12 cellular contexts compared by ENCODE assay signal in the genomic region with DNA sequence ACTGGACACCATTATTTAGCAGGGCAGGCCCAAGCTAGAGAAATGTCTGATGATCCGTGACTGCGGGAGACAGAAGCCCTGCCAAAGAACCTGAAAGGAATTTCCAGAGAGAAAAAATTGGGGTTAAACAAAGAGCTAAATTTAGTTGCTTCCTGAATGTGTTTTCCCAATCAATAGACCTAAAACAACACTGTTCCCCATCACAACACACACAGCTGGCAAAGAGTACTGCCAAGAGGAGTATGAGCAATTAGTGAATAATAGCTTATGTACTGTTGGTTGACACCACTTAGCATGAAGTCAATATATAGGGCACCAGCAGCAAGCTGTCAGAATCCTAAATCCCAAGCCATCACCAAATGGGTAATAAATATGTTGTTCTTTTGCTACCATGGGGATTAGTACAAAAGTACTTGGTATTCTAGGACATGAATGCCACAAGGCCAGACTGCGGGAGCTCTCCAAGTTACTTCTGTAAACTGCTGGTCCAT. TPM values are rescaled to one million over a fixed set of nuclear protein-coding genes. Genes with fewer than 3 reads are reported as not detected.
A peak's percentile ranks its signal among the peaks of the same experiment; 100 is the strongest.
DNase-seq lines count a peak whose midpoint lies in the region; TF ChIP-seq lines count a peak whose summit lies in the region.
"Had no signal": no experiment of that assay in that cellular context is flagged by ENCODE, and none has a peak within 500 bp of the region (broad histone marks: within the 10 kb centered on the region; RNA-seq: fewer than 3 reads in every experiment).

No MANE protein-coding gene starts in this region.

- H3K9me3 ChIP-seq in left ventricle myocardium inferior (replicated peaks): no peaks in the 10 kb centered on the region
- no peaks in the 10 kb centered on the region for H3K9me3 ChIP-seq in suprapubic skin
- H3K9me3 ChIP-seq in neural progenitor cell (ENCODE audit: low read depth): no peaks in the 10 kb centered on the region
- H3K9me3 ChIP-seq: SK-N-SH had no signal

- no peaks in the 10 kb centered on the region for H3F3A ChIP-seq in neural progenitor cell (ENCODE audit: low read depth)

- H3K27me3 ChIP-seq in left ventricle myocardium inferior (ENCODE audit: low read depth): no peaks in the 10 kb centered on the region
- H3K27me3 ChIP-seq in suprapubic skin: no peaks in the 10 kb centered on the region
- no peaks in the 10 kb centered on the region for H3K27me3 ChIP-seq in neural progenitor cell

- DNase-seq in activated naive CD8-positive, alpha-beta T cell treated with anti-CD3 and anti-CD28 coated beads for 36 hours: no peak
- DNase-seq in left ventricle myocardium inferior (no peak), suprapubic skin (ENCODE audit: low spot score in 2 of 2) (no peak), neural progenitor cell (ENCODE audit: low spot score) (no peak), middle frontal gyrus (ENCODE audit: extremely low spot score, low spot score) (no peak), GOT3 (lab: John Stamatoyannopoulos, UW) (no peak)
- DNase-seq: activated naive CD8-positive, alpha-beta T cell treated with anti-CD3 and anti-CD28 coated beads, Interleukin-2, amount 10 ng/mL, durations not matched to agents 7 days and 5 days; SK-N-SH had no signal

- H3K36me3 Mint-ChIP-seq in activated naive CD8-positive, alpha-beta T cell: peaks cover 5% of the 10 kb centered on the region
- peaks cover 10% of the 10 kb centered on the region for H3K36me3 Mint-ChIP-seq in activated naive CD8-positive, alpha-beta T cell treated with anti-CD3 and anti-CD28 coated beads for 36 hours
- H3K36me3 Mint-ChIP-seq in neural progenitor cell: peaks cover 11% of the 10 kb centered on the region

- H3K27me3 Mint-ChIP-seq in activated naive CD8-positive, alpha-beta T cell: no peaks in the 10 kb centered on the region
- no peaks in the 10 kb centered on the region for H3K27me3 Mint-ChIP-seq in activated naive CD8-positive, alpha-beta T cell treated with anti-CD3 and anti-CD28 coated beads for 36 hours
- H3K27me3 Mint-ChIP-seq in neural progenitor cell (ENCODE audit: insufficient read depth, low read depth): peaks cover 5% of the 10 kb centered on the region
- H3K27me3 Mint-ChIP-seq: activated naive CD8-positive, alpha-beta T cell treated with anti-CD3 and anti-CD28 coated beads, Interleukin-2, amount 10 ng/mL, durations not matched to agents 7 days and 5 days; memory B cell had no signal

- H3K9ac ChIP-seq in neural progenitor cell: no peak overlapping the region
- H3K9ac ChIP-seq: SK-N-SH had no signal

- WGBS in suprapubic skin: 77% methylated on average over 3 of the region's 3 CpGs

- no peak overlapping the region for H3K4me3 Mint-ChIP-seq in activated naive CD8-positive, alpha-beta T cell
- no peak overlapping the region for H3K4me3 Mint-ChIP-seq in activated naive CD8-positive, alpha-beta T cell treated with anti-CD3 and anti-CD28 coated beads for 36 hours
- H3K4me3 Mint-ChIP-seq in neural progenitor cell: no peak overlapping the region
- H3K4me3 Mint-ChIP-seq: activated naive CD8-positive, alpha-beta T cell treated with anti-CD3 and anti-CD28 coated beads, Interleukin-2, amount 10 ng/mL, durations not matched to agents 7 days and 5 days; memory B cell had no signal

- peaks cover 29% of the 10 kb centered on the region for H4K20me1 ChIP-seq in neural progenitor cell (ENCODE audit: low read depth)

- no peak overlapping the region for H2AFZ ChIP-seq in neural progenitor cell (replicated peaks)

- no peak for TF ChIP-seq POLR2A in suprapubic skin (IDR thresholded peaks at IDR 0.05)

- peak overlapping the region; percentile 28 for H3K27ac Mint-ChIP-seq in activated naive CD8-positive, alpha-beta T cell
- H3K27ac Mint-ChIP-seq in activated naive CD8-positive, alpha-beta T cell treated with anti-CD3 and anti-CD28 coated beads for 36 hours: no peak overlapping the region
- H3K27ac Mint-ChIP-seq in neural progenitor cell: no peak overlapping the region
- H3K27ac Mint-ChIP-seq: activated naive CD8-positive, alpha-beta T cell treated with anti-CD3 and anti-CD28 coated beads, Interleukin-2, amount 10 ng/mL, durations not matched to agents 7 days and 5 days; memory B cell had no signal

- peak overlapping the region; percentile 51 for H3K27ac ChIP-seq in angular gyrus (ENCODE audit: low read depth, low read length)
- peak overlapping the region; percentile 70 for H3K27ac ChIP-seq in left ventricle myocardium inferior (replicated peaks)
- H3K27ac ChIP-seq in suprapubic skin: peak overlapping the region; percentile 28
- no peak overlapping the region for H3K27ac ChIP-seq in neural progenitor cell

- no peak overlapping the region for H3K4me2 ChIP-seq in neural progenitor cell
- H3K4me2 ChIP-seq: SK-N-SH, smooth muscle cell had no signal

- intact Hi-C loops in left ventricle myocardium inferior (cut with micrococcal nuclease): no loop called here

- H3K4me1 ChIP-seq in left ventricle myocardium inferior (peaks cover 83% of the 10 kb centered on the region), suprapubic skin (peaks cover 34% of the 10 kb centered on the region), neural progenitor cell (no peaks in the 10 kb centered on the region)

- peaks cover 10% of the 10 kb centered on the region for H3K4me1 Mint-ChIP-seq in activated naive CD8-positive, alpha-beta T cell (ENCODE audit: low read depth)
- peaks cover 15% of the 10 kb centered on the region for H3K4me1 Mint-ChIP-seq in activated naive CD8-positive, alpha-beta T cell treated with anti-CD3 and anti-CD28 coated beads for 36 hours
- peaks cover 10% of the 10 kb centered on the region for H3K4me1 Mint-ChIP-seq in neural progenitor cell

- H3K36me3 ChIP-seq in left ventricle myocardium inferior (peaks cover 8% of the 10 kb centered on the region), suprapubic skin (peaks cover 4% of the 10 kb centered on the region), neural progenitor cell (no peaks in the 10 kb centered on the region)

- TF ChIP-seq CTCF in left ventricle myocardium inferior (IDR thresholded peaks at IDR 0.05; ENCODE audit: borderline replicate concordance) (no peak), suprapubic skin (IDR thresholded peaks at IDR 0.05) (no peak), neural progenitor cell (IDR thresholded peaks at IDR 0.05) (no peak)

- no peak for TF ChIP-seq EP300 in suprapubic skin (IDR thresholded peaks at IDR 0.05)

- H3K4me3 ChIP-seq in left ventricle myocardium inferior (no peak overlapping the region), suprapubic skin (no peak overlapping the region), neural progenitor cell (no peak overlapping the region)
- H3K4me3 ChIP-seq: smooth muscle cell had no signal

- H3K79me2 ChIP-seq in neural progenitor cell (ENCODE audit: low read depth): peaks cover 11% of the 10 kb centered on the region

- no peaks in the 10 kb centered on the region for H3K9me3 Mint-ChIP-seq in activated naive CD8-positive, alpha-beta T cell (ENCODE audit: low read depth)
- H3K9me3 Mint-ChIP-seq in activated naive CD8-positive, alpha-beta T cell treated with anti-CD3 and anti-CD28 coated beads for 36 hours: no peaks in the 10 kb centered on the region
- H3K9me3 Mint-ChIP-seq in neural progenitor cell: no peaks in the 10 kb centered on the region
- H3K9me3 Mint-ChIP-seq: activated naive CD8-positive, alpha-beta T cell treated with anti-CD3 and anti-CD28 coated beads, Interleukin-2, amount 10 ng/mL, durations not matched to agents 7 days and 5 days; memory B cell had no signal

RNA-seq across cellular contexts. Expression of a gene that starts 35.7 kb away (rescaled TPM):
- total RNA-seq in activated naive CD8-positive, alpha-beta T cell treated with anti-CD3 and anti-CD28 coated beads for 36 hours: 100 to 1,000 TPM; 102 to 103 TPM
- total RNA-seq in left ventricle myocardium inferior (53.1 TPM), suprapubic skin (100 to 1,000 TPM in 3 of 4 donors, 10 to 100 TPM in 1; 93.1 to 244 (median 115) TPM), neural progenitor cell (ENCODE audit: low replicate concordance) (66.1 and 106 TPM in 2 replicates)

RNA-seq across cellular contexts. Expression of a gene that starts 44.5 kb away (rescaled TPM):
- total RNA-seq in activated naive CD8-positive, alpha-beta T cell treated with anti-CD3 and anti-CD28 coated beads for 36 hours: 10 to 100 TPM; 54.3 to 55.7 TPM
- 17.2 TPM for total RNA-seq in left ventricle myocardium inferior
- 10 to 100 TPM; 13.0 to 52.4 (median 23.5) TPM for total RNA-seq in suprapubic skin
- 16.6 and 24.4 TPM in 2 replicates for total RNA-seq in neural progenitor cell (ENCODE audit: low replicate concordance)
